In the genomic region with DNA sequence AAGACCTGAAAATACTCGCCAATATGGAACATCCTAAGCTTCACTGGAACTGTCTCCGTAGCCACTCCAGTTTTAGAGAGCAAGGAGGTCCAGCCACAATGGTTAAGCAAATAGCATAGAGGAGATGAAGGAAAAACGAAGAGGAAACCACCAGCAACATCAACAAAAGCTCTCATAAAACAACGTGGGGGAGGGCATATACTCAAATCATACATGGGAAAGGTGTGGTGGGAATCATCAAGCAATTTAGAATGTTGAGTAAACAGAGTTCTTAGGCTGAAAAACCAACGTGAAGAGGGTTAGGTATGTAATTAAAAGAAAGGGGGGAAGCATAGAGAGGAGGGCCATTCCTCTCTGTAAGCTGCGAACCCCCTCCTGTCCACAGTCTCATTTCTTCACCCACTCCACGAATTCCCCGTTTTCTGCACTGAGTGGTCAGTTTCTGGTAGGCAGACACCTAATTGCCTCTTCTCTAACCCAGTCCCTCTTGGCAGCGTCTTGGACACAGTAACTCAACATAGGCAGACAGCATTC, we compare ENCODE assay signal across 8 cellular contexts. TPM values are rescaled to one million over a fixed set of nuclear protein-coding genes. Genes with fewer than 3 reads are reported as not detected.
A peak's percentile ranks its signal among the peaks of the same experiment; 100 is the strongest.
DNase-seq lines count a peak whose midpoint lies in the region; ATAC-seq, FAIRE-seq and TF ChIP-seq lines count a peak whose summit lies in the region.

No MANE protein-coding gene starts in this region.

- H3K27me3 ChIP-seq in heart left ventricle (no peaks in the 10 kb centered on the region), ascending aorta (no peaks in the 10 kb centered on the region), HepG2 (ENCODE audit: control insufficient read depth in 1 of 2, insufficient read depth in 2 of 2, low read length in 2 of 2) (no peaks in the 10 kb centered on the region; a peak in 1 of 5 replicates), aorta (ENCODE audit: control insufficient read depth in 1 of 2, insufficient read depth in 2 of 2, low read length in 1 of 2) (no peaks in the 10 kb centered on the region)

- no peak for TF ChIP-seq CTCF in heart left ventricle (IDR thresholded peaks at IDR 0.05)
- TF ChIP-seq CTCF in ascending aorta (IDR thresholded peaks at IDR 0.05), result no peak
- TF ChIP-seq CTCF in HepG2 (CRISPR knock-in tag; IDR thresholded peaks at IDR 0.05), result no peak
- no peak for TF ChIP-seq CTCF in activated CD8-positive, alpha-beta T cell treated with anti-CD3 and anti-CD28 coated beads for 36 hours (IDR thresholded peaks at IDR 0.05)
- TF ChIP-seq CTCF in GM13977 (IDR thresholded peaks at IDR 0.05; ENCODE audit: extremely low read depth, insufficient read depth, missing control alignments), result no peak

- CTCF ChIA-PET in HepG2 (lab: Yijun Ruan, JAX; ENCODE audit: low intra/inter-chr PET ratio, low total read pairs), result no interaction called here
- CTCF ChIA-PET in activated CD8-positive, alpha-beta T cell treated with anti-CD3 and anti-CD28 coated beads for 36 hours (lab: Charles Lee), result interaction anchor here (1.2 to 4.1 kb wide), 6 partner anchors 8 to 438 kb away, joined by 3 to 14 read pairs (median 7); no protein-coding TSS in a partner anchor

- peaks cover 22 to 37% of the 10 kb centered on the region in 2 donors for H3K4me1 Mint-ChIP-seq in stimulated activated naive B cell treated with anti-CD40 and anti-IgM and Interleukin-4, amounts not matched to agents 10 μg/mL and 1 μg/mL and 100 μg/mL, for 72 hours
- H3K4me1 Mint-ChIP-seq in activated CD8-positive, alpha-beta T cell treated with anti-CD3 and anti-CD28 coated beads for 36 hours (ENCODE audit: low read depth), result peaks cover 40% of the 10 kb centered on the region

- no peak overlapping the region for H2AFZ ChIP-seq in HepG2 (ENCODE audit: low read length)

- H3K4me3 ChIP-seq in heart left ventricle, result peak overlapping the region; percentile 88 to 99 (median 95)
- H3K4me3 ChIP-seq in ascending aorta, result peak overlapping the region; percentile 91 to 94
- H3K4me3 ChIP-seq in HepG2 (replicated peaks in 1 of 3; ENCODE audit: insufficient read depth in 1 of 3, low read depth in 2 of 3, low read length in 3 of 3), result peak overlapping the region; percentile 76 to 98 (median 91)
- H3K4me3 ChIP-seq in aorta (ENCODE audit: low read length in 2 of 2), result peak overlapping the region; percentile 79 to 82

- peaks cover 5% of the 10 kb centered on the region for H4K20me1 ChIP-seq in HepG2 (ENCODE audit: insufficient read depth, low read length)

- no peaks in the 10 kb centered on the region for H3K9me3 ChIP-seq in heart left ventricle
- no peaks in the 10 kb centered on the region for H3K9me3 ChIP-seq in ascending aorta
- no peaks in the 10 kb centered on the region for H3K9me3 ChIP-seq in HepG2 (ENCODE audit: low read length)
- no peaks in the 10 kb centered on the region for H3K9me3 ChIP-seq in aorta (ENCODE audit: control insufficient read depth, low read length)

- intact Hi-C loops in heart left ventricle (cut with DNase I), result loop anchor here in 6 of 10 donors (5.0 to 10.0 kb wide), 10 partner anchors 105 to 355 kb away; partner anchors contain the start of genes IFT25 (in 4 of the 6), LRRC42 (in 4 of the 6), YIPF1 (in 3 of the 6) and DIO1 (in 1 of the 6)
- intact Hi-C loops in Right ventricle myocardium inferior (cut with DNase I), result loop anchor here (5.0 kb wide), 2 partner anchors 105 to 160 kb away; partner anchors contain the start of genes DIO1, IFT25 and LRRC42
- intact Hi-C loops in ascending aorta (cut with DNase I), result loop anchor here (2.0 to 5.0 kb wide), 6 partner anchors 163 to 665 kb away; partner anchors contain the start of genes NDC1, TTC4 and YIPF1
- intact Hi-C loops in HepG2 (cut with micrococcal nuclease; ENCODE audit: unreplicated experiment), result loop anchor here (2.0 kb wide), 2 partner anchors 19 to 59 kb away; no protein-coding TSS in a partner anchor
- intact Hi-C loops in aorta (cut with DNase I), result loop anchor here in 1 of 2 donors (5.0 to 10.0 kb wide), 3 partner anchors 105 to 433 kb away; partner anchors contain the start of genes IFT25, LRRC42 and YIPF1
- intact Hi-C loops in activated CD8-positive, alpha-beta T cell treated with anti-CD3 and anti-CD28 coated beads for 36 hours (cut with micrococcal nuclease), result loop anchor here (5.0 kb wide), 3 partner anchors 165 to 355 kb away; partner anchors contain the start of genes NDC1, SSBP3 and YIPF1

- H3K27me3 Mint-ChIP-seq in stimulated activated naive B cell treated with anti-CD40 and anti-IgM and Interleukin-4, amounts not matched to agents 10 μg/mL and 1 μg/mL and 100 μg/mL, for 72 hours, result no peaks in the 10 kb centered on the region
- H3K27me3 Mint-ChIP-seq in activated CD8-positive, alpha-beta T cell treated with anti-CD3 and anti-CD28 coated beads for 36 hours, result no peaks in the 10 kb centered on the region

- H3K79me2 ChIP-seq in HepG2 (ENCODE audit: insufficient read depth, low read length), result peaks cover 57% of the 10 kb centered on the region

- H3K4me3 Mint-ChIP-seq in stimulated activated naive B cell treated with anti-CD40 and anti-IgM and Interleukin-4, amounts not matched to agents 10 μg/mL and 1 μg/mL and 100 μg/mL, for 72 hours, result no peak overlapping the region
- no peak overlapping the region for H3K4me3 Mint-ChIP-seq in activated CD8-positive, alpha-beta T cell treated with anti-CD3 and anti-CD28 coated beads for 36 hours

- in situ Hi-C loops in HepG2 (cut with HindIII; ENCODE audit: extremely low pct_ligation_motif_present, low pct_unique_long_range_greater_than_20kb) (no loop called here), GM13977 (cut with MboI; ENCODE audit: low pct_unique_long_range_greater_than_20kb, low sequenced_read_pairs, unreplicated experiment) (no loop called here)

- H3K27ac ChIP-seq in heart left ventricle (peak overlapping the region in 11 of 12 donors; percentile 88 to 98 (median 95)), ascending aorta (peak overlapping the region; percentile 96 to 98), HepG2 (ENCODE audit: extremely low read length, insufficient read depth, low read length) (peak overlapping the region; percentile 80), aorta (ENCODE audit: low read depth in 1 of 2, low read length in 2 of 2) (peak overlapping the region; percentile 3 to 99)

- TF ChIP-seq POLR2A in heart left ventricle (IDR thresholded peaks at IDR 0.05) (no peak), HepG2 (IDR thresholded peaks at IDR 0.05; ENCODE audit: insufficient read depth in 1 of 2, low read depth in 2 of 2, low read length in 2 of 2) (peak in 1 of 2 experiments; percentile 3; a peak in 1 of 4 replicates)

- H3K4me1 ChIP-seq in heart left ventricle, result peaks cover 0 to 62% (median 51%) of the 10 kb centered on the region in 12 donors
- H3K4me1 ChIP-seq in ascending aorta, result peaks cover 5 to 48% of the 10 kb centered on the region in 2 donors
- peaks cover 34% of the 10 kb centered on the region for H3K4me1 ChIP-seq in HepG2 (ENCODE audit: insufficient read depth, low read length)
- H3K4me1 ChIP-seq in aorta (ENCODE audit: control insufficient read depth in 1 of 2, insufficient read depth in 2 of 2, low read length in 2 of 2), result peaks cover 1 to 3% of the 10 kb centered on the region in 2 donors

- WGBS in heart left ventricle, 4 donors, result 3 to 6% (median 5%) methylated on average over 9 of the region's 9 CpGs
- WGBS in HepG2 (ENCODE audit: low lambda C conversion rate), result 4% methylated on average over 9 of the region's 9 CpGs
- 2% methylated on average over 9 of the region's 9 CpGs for WGBS in aorta, 2 donors

- no TSS peak for BruUV-seq in HepG2 (replicated peaks; lab: Mats Ljungman, UMichigan)

- TF ChIP-seq RAD21 in HepG2 (CRISPR knock-in tag; IDR thresholded peaks at IDR 0.05), result no peak

- POLR2A ChIA-PET in HepG2 (lab: Yijun Ruan, JAX), result interaction anchor here (0.9 to 4.6 kb wide), 11 partner anchors 8 to 355 kb away, joined by 3 to 42 read pairs (median 5); partner anchors contain the start of gene LDLRAD1
- POLR2A ChIA-PET in activated CD8-positive, alpha-beta T cell treated with anti-CD3 and anti-CD28 coated beads for 36 hours (lab: Charles Lee), result interaction anchor here (1.0 to 1.8 kb wide), 3 partner anchors 12 to 170 kb away, joined by 4 to 7 read pairs (median 4); no protein-coding TSS in a partner anchor

- H3K4me2 ChIP-seq in HepG2 (ENCODE audit: low read depth, low read length), result peak overlapping the region; percentile 82

- H3K36me3 Mint-ChIP-seq in stimulated activated naive B cell treated with anti-CD40 and anti-IgM and Interleukin-4, amounts not matched to agents 10 μg/mL and 1 μg/mL and 100 μg/mL, for 72 hours, result peaks cover 7 to 16% of the 10 kb centered on the region in 2 donors
- H3K36me3 Mint-ChIP-seq in activated CD8-positive, alpha-beta T cell treated with anti-CD3 and anti-CD28 coated beads for 36 hours (ENCODE audit: low read depth), result peaks cover 12% of the 10 kb centered on the region

- FAIRE-seq in HepG2 (lab: Jason Lieb, UNC), result no peak

- DNase-seq in heart left ventricle (no peak), Right ventricle myocardium inferior (ENCODE audit: missing footprints) (no peak), ascending aorta (ENCODE audit: low spot score in 2 of 2) (no peak), HepG2 (ENCODE audit: low spot score) (no peak), aorta (no peak), GM13977 (ENCODE audit: low spot score) (no peak)
- DNase-seq in stimulated activated naive B cell treated with anti-CD40 and anti-IgM and Interleukin-4, amounts not matched to agents 10 μg/mL and 1 μg/mL and 100 μg/mL, for 72 hours, result no peak
- DNase-seq in activated CD8-positive, alpha-beta T cell treated with anti-CD3 and anti-CD28 coated beads for 36 hours, result no peak

- H3K36me3 ChIP-seq in heart left ventricle (peaks cover 0 to 6% (median 0%) of the 10 kb centered on the region in 9 donors), ascending aorta (no peaks in the 10 kb centered on the region), HepG2 (replicated peaks in 1 of 2; ENCODE audit: control insufficient read depth in 1 of 2, insufficient read depth in 2 of 2, low read length in 2 of 2) (no peaks in the 10 kb centered on the region; a peak in 2 of 5 replicates), aorta (ENCODE audit: control insufficient read depth in 1 of 2, insufficient read depth in 2 of 2, low read length in 1 of 2) (peaks cover 0 to 2% of the 10 kb centered on the region in 2 donors)

- H3K27ac Mint-ChIP-seq in stimulated activated naive B cell treated with anti-CD40 and anti-IgM and Interleukin-4, amounts not matched to agents 10 μg/mL and 1 μg/mL and 100 μg/mL, for 72 hours, result no peak overlapping the region
- no peak overlapping the region for H3K27ac Mint-ChIP-seq in activated CD8-positive, alpha-beta T cell treated with anti-CD3 and anti-CD28 coated beads for 36 hours

- TF ChIP-seq EP300 in HepG2 (IDR thresholded peaks at IDR 0.05; ENCODE audit: low read depth in 2 of 2, low read length in 2 of 2) (no peak), HepG2 (CRISPR knock-in tag; IDR thresholded peaks at IDR 0.05; ENCODE audit: borderline replicate concordance) (0 out of 2 replicates have a peak, but pooled peaks have one; percentile 4)

- peak overlapping the region; percentile 81 for H3K9ac ChIP-seq in HepG2 (ENCODE audit: insufficient read depth, low read depth, low read length)

- ATAC-seq in heart left ventricle, result peak in 1 of 4 donors; percentile 25
- ATAC-seq in Right ventricle myocardium inferior, result no peak
- no peak for ATAC-seq in HepG2
- ATAC-seq in aorta (ENCODE audit: low FRiP score), result no peak
- no peak for ATAC-seq in stimulated activated naive B cell treated with anti-CD40 and anti-IgM and Interleukin-4, amounts not matched to agents 10 μg/mL and 1 μg/mL and 100 μg/mL, for 72 hours (replicated peaks)
- ATAC-seq in activated CD8-positive, alpha-beta T cell treated with anti-CD3 and anti-CD28 coated beads for 36 hours, result no peak

- H3K9me3 Mint-ChIP-seq in stimulated activated naive B cell treated with anti-CD40 and anti-IgM and Interleukin-4, amounts not matched to agents 10 μg/mL and 1 μg/mL and 100 μg/mL, for 72 hours, result no peaks in the 10 kb centered on the region
- no peaks in the 10 kb centered on the region for H3K9me3 Mint-ChIP-seq in activated CD8-positive, alpha-beta T cell treated with anti-CD3 and anti-CD28 coated beads for 36 hours

RNA-seq across cellular contexts. Expression of gene TMEM59, which starts 1.0 kb away (rescaled TPM):
- total RNA-seq in heart left ventricle (100 to 1,000 TPM; 193 to 496 (median 352) TPM), Right ventricle myocardium inferior (341 TPM), ascending aorta (97.5 TPM), HepG2 (2016; rRNA removed; fragmentation: Illumina TruSeq; extraction: Trizol) (98.2 and 147 TPM in 2 replicates), aorta (100 to 1,000 TPM; 294 to 356 TPM)
- polyA plus RNA-seq in heart left ventricle (100 to 1,000 TPM; 124 to 254 TPM), HepG2 (2011; rRNA removed) (354 and 363 TPM in 2 replicates), aorta (100 to 1,000 TPM; 266 to 317 TPM)
- 69.6 and 74.1 TPM in 2 replicates for total RNA-seq in HepG2 (2016; cell fraction: cytosol; rRNA removed; fragmentation: Illumina TruSeq; extraction: Trizol; ENCODE audit: low read depth)
- 103 and 155 TPM in 2 replicates for total RNA-seq in HepG2 (2016; cell fraction: insoluble cytoplasmic fraction; rRNA removed; fragmentation: Illumina TruSeq; extraction: Trizol)
- total RNA-seq in HepG2 (2016; cell fraction: membrane; rRNA removed; fragmentation: Illumina TruSeq; extraction: Trizol), result 71.1 and 72.1 TPM in 2 replicates
- 118 and 122 TPM in 2 replicates for total RNA-seq in HepG2 (2016; cell fraction: nucleus; rRNA removed; fragmentation: Illumina TruSeq; extraction: Trizol)
- 200 and 292 TPM in 2 replicates for polyA plus RNA-seq in HepG2 (2011; cell fraction: cytosol; rRNA removed)
- polyA plus RNA-seq in HepG2 (2011; cell fraction: nucleus; rRNA removed), result 51.7 and 67.8 TPM in 2 replicates
- polyA plus RNA-seq in HepG2 (2012), result 215 and 233 TPM in 2 replicates
- polyA plus RNA-seq in HepG2 (2016; cell fraction: cytosol; fragmentation: Illumina TruSeq; extraction: Trizol; ENCODE audit: low read depth), result 60.3 and 66.9 TPM in 2 replicates
- 85.0 and 92.7 TPM in 2 replicates for polyA plus RNA-seq in HepG2 (2016; cell fraction: insoluble cytoplasmic fraction; fragmentation: Illumina TruSeq; extraction: Trizol; ENCODE audit: low read depth)
- polyA plus RNA-seq in HepG2 (2016; cell fraction: membrane; fragmentation: Illumina TruSeq; extraction: Trizol; ENCODE audit: low read depth), result 53.7 and 61.9 TPM in 2 replicates
- 154 and 158 TPM in 2 replicates for polyA plus RNA-seq in HepG2 (2016; cell fraction: nucleus; fragmentation: Illumina TruSeq; extraction: Trizol; ENCODE audit: insufficient read depth, low read depth)
- 163 and 204 TPM in 2 replicates for polyA minus RNA-seq in HepG2 (2011; rRNA and poly(A)+ RNA removed; ENCODE audit: low replicate concordance)
- polyA minus RNA-seq in HepG2 (2011; cell fraction: cytosol; rRNA and poly(A)+ RNA removed), result 93.6 and 117 TPM in 2 replicates
- 36.6 and 61.8 TPM in 2 replicates for polyA minus RNA-seq in HepG2 (2011; cell fraction: nucleus; rRNA and poly(A)+ RNA removed)
- total RNA-seq in activated CD8-positive, alpha-beta T cell treated with anti-CD3 and anti-CD28 coated beads for 36 hours, result 100 to 1,000 TPM in 1 of 2 experiments, 10 to 100 TPM in 1; 93.4 to 109 TPM

RNA-seq across cellular contexts. Expression of gene TCEANC2, which starts 1.4 kb away (rescaled TPM):
- total RNA-seq in heart left ventricle (1 to 10 TPM; 3.0 to 6.6 (median 4.6) TPM), Right ventricle myocardium inferior (4.7 TPM), ascending aorta (0.64 TPM), HepG2 (2016; rRNA removed; fragmentation: Illumina TruSeq; extraction: Trizol) (5.0 and 6.1 TPM in 2 replicates), aorta (1 to 10 TPM; 3.5 to 7.0 TPM)
- polyA plus RNA-seq in heart left ventricle (1 to 10 TPM; 2.4 to 2.5 TPM), HepG2 (2011; rRNA removed) (3.6 and 3.8 TPM in 2 replicates), aorta (1 to 10 TPM; 2.6 TPM)
- total RNA-seq in HepG2 (2016; cell fraction: cytosol; rRNA removed; fragmentation: Illumina TruSeq; extraction: Trizol; ENCODE audit: low read depth), result 0.51 and 0.88 TPM in 2 replicates
- 4.8 and 6.8 TPM in 2 replicates for total RNA-seq in HepG2 (2016; cell fraction: insoluble cytoplasmic fraction; rRNA removed; fragmentation: Illumina TruSeq; extraction: Trizol)
- 1.6 and 1.8 TPM in 2 replicates for total RNA-seq in HepG2 (2016; cell fraction: membrane; rRNA removed; fragmentation: Illumina TruSeq; extraction: Trizol)
- 2.0 and 3.7 TPM in 2 replicates for total RNA-seq in HepG2 (2016; cell fraction: nucleus; rRNA removed; fragmentation: Illumina TruSeq; extraction: Trizol)
- polyA plus RNA-seq in HepG2 (2011; cell fraction: cytosol; rRNA removed), result 2.2 and 2.3 TPM in 2 replicates
- 3.6 and 4.3 TPM in 2 replicates for polyA plus RNA-seq in HepG2 (2011; cell fraction: nucleus; rRNA removed)
- 1.6 and 2.4 TPM in 2 replicates for polyA plus RNA-seq in HepG2 (2012)
- 0.37 and 0.94 TPM in 2 replicates for polyA plus RNA-seq in HepG2 (2016; cell fraction: cytosol; fragmentation: Illumina TruSeq; extraction: Trizol; ENCODE audit: low read depth)
- 5.2 and 8.7 TPM in 2 replicates for polyA plus RNA-seq in HepG2 (2016; cell fraction: insoluble cytoplasmic fraction; fragmentation: Illumina TruSeq; extraction: Trizol; ENCODE audit: low read depth)
- polyA plus RNA-seq in HepG2 (2016; cell fraction: membrane; fragmentation: Illumina TruSeq; extraction: Trizol; ENCODE audit: low read depth), result 1.3 and 1.5 TPM in 2 replicates
- 3.7 and 5.4 TPM in 2 replicates for polyA plus RNA-seq in HepG2 (2016; cell fraction: nucleus; fragmentation: Illumina TruSeq; extraction: Trizol; ENCODE audit: insufficient read depth, low read depth)
- polyA minus RNA-seq in HepG2 (2011; rRNA and poly(A)+ RNA removed; ENCODE audit: low replicate concordance), result 4.6 and 9.1 TPM in 2 replicates
- polyA minus RNA-seq in HepG2 (2011; cell fraction: cytosol; rRNA and poly(A)+ RNA removed), result 1.5 and 2.2 TPM in 2 replicates
- 4.4 and 5.6 TPM in 2 replicates for polyA minus RNA-seq in HepG2 (2011; cell fraction: nucleus; rRNA and poly(A)+ RNA removed)
- 10 to 100 TPM; 11.1 to 11.2 TPM for total RNA-seq in activated CD8-positive, alpha-beta T cell treated with anti-CD3 and anti-CD28 coated beads for 36 hours

RNA-seq across cellular contexts. Expression of gene LDLRAD1, which starts 34.0 kb away (rescaled TPM):
- not detected for total RNA-seq in heart left ventricle
- not detected for polyA plus RNA-seq in heart left ventricle
- not detected for total RNA-seq in Right ventricle myocardium inferior
- not detected for total RNA-seq in ascending aorta
- 1.2 and 2.5 TPM in 2 replicates for total RNA-seq in HepG2 (2016; rRNA removed; fragmentation: Illumina TruSeq; extraction: Trizol)
- total RNA-seq in HepG2 (2016; cell fraction: cytosol; rRNA removed; fragmentation: Illumina TruSeq; extraction: Trizol; ENCODE audit: low read depth), result 0.71 and 0.79 TPM in 2 replicates
- total RNA-seq in HepG2 (2016; cell fraction: insoluble cytoplasmic fraction; rRNA removed; fragmentation: Illumina TruSeq; extraction: Trizol), result 1.6 and 2.3 TPM in 2 replicates
- total RNA-seq in HepG2 (2016; cell fraction: membrane; rRNA removed; fragmentation: Illumina TruSeq; extraction: Trizol), result 1.5 and 2.4 TPM in 2 replicates
- 0.94 and 2.2 TPM in 2 replicates for total RNA-seq in HepG2 (2016; cell fraction: nucleus; rRNA removed; fragmentation: Illumina TruSeq; extraction: Trizol)
- 13.5 and 14.0 TPM in 2 replicates for polyA plus RNA-seq in HepG2 (2011; rRNA removed)
- polyA plus RNA-seq in HepG2 (2011; cell fraction: cytosol; rRNA removed), result 9.6 and 10.4 TPM in 2 replicates
- polyA plus RNA-seq in HepG2 (2011; cell fraction: nucleus; rRNA removed), result 8.7 and 8.8 TPM in 2 replicates
- polyA plus RNA-seq in HepG2 (2012), result 2.3 and 3.2 TPM in 2 replicates
- 0.84 and 1.0 TPM in 2 replicates for polyA plus RNA-seq in HepG2 (2016; cell fraction: cytosol; fragmentation: Illumina TruSeq; extraction: Trizol; ENCODE audit: low read depth)
- 2.2 and 2.3 TPM in 2 replicates for polyA plus RNA-seq in HepG2 (2016; cell fraction: insoluble cytoplasmic fraction; fragmentation: Illumina TruSeq; extraction: Trizol; ENCODE audit: low read depth)
- 1.7 and 2.9 TPM in 2 replicates for polyA plus RNA-seq in HepG2 (2016; cell fraction: membrane; fragmentation: Illumina TruSeq; extraction: Trizol; ENCODE audit: low read depth)
- polyA plus RNA-seq in HepG2 (2016; cell fraction: nucleus; fragmentation: Illumina TruSeq; extraction: Trizol; ENCODE audit: insufficient read depth, low read depth), result 4.1 and 4.2 TPM in 2 replicates
- polyA minus RNA-seq in HepG2 (2011; rRNA and poly(A)+ RNA removed; ENCODE audit: low replicate concordance), result 9.7 TPM in 1 of 2 replicates, not detected in the other
- 2.0 and 2.6 TPM in 2 replicates for polyA minus RNA-seq in HepG2 (2011; cell fraction: cytosol; rRNA and poly(A)+ RNA removed)
- 2.6 and 4.4 TPM in 2 replicates for polyA minus RNA-seq in HepG2 (2011; cell fraction: nucleus; rRNA and poly(A)+ RNA removed)
- not detected for total RNA-seq in aorta
- not detected for polyA plus RNA-seq in aorta
- not detected for total RNA-seq in activated CD8-positive, alpha-beta T cell treated with anti-CD3 and anti-CD28 coated beads for 36 hours
